In genomic region chr7:151688236-151688780, GRCh38 we compare ENCODE assay signal across 11 cellular contexts.
DNase-seq lines count a peak whose midpoint lies in the region; ATAC-seq and TF ChIP-seq lines count a peak whose summit lies in the region.
"Had no signal": no experiment of that assay in that cellular context is flagged by ENCODE, and none has a peak within 500 bp of the region (broad histone marks: within the 10 kb centered on the region; RNA-seq: fewer than 3 reads in every experiment).

No MANE protein-coding gene starts in this region.

- 93% methylated on average over 19 of the region's 19 CpGs for WGBS in mammary epithelial cell (ENCODE audit: low coverage, missing lambda C conversion rate)
- 78 to 81% methylated on average over 19 of the region's 19 CpGs for WGBS in lung, 2 donors
- 93 to 94% methylated on average over 19 of the region's 19 CpGs for WGBS in tibial nerve, 2 donors

- DNase-seq in mammary epithelial cell (no peak), lung (ENCODE audit: low spot score) (no peak), tibial nerve (ENCODE audit: low spot score in 2 of 2) (no peak), NCI-H2227 treated with DMSO at 0.1 percent for 48 hours (lab: John Stamatoyannopoulos, UW) (no peak), NCI-H2081 treated with DMSO at 0.1 percent for 48 hours (lab: John Stamatoyannopoulos, UW) (no peak)
- DNase-seq in stimulated activated CD8-positive, alpha-beta memory T cell treated with anti-CD3 and anti-CD28 coated beads, Interleukin-4, amount 100 ng/mL, for 48 hours, result no peak
- DNase-seq: activated CD4-positive, CD25-positive, alpha-beta regulatory T cell treated with anti-CD3 and anti-CD28 coated beads, Interleukin-2, amount 50 U/mL, for 72 hours; activated T-cell treated with anti-CD3 and anti-CD28 coated beads, Interleukin-2, amount 50 U/mL, for 1 hour; Karpas-422; NCI-H2029 had no signal

- H2AFZ ChIP-seq in Loucy (ENCODE audit: low read length), result no peak overlapping the region
- H2AFZ ChIP-seq in mammary epithelial cell (ENCODE audit: low read depth, low read length), result peak overlapping the region; percentile 75

- H3K4me1 ChIP-seq in Loucy (ENCODE audit: insufficient read depth, low read length, poor library complexity, severe bottlenecking) (peaks cover 11% of the 10 kb centered on the region), mammary epithelial cell (ENCODE audit: insufficient read depth, low read length) (peaks cover 33% of the 10 kb centered on the region), lung (ENCODE audit: control insufficient read depth in 2 of 2, insufficient read depth in 2 of 2, low read length in 2 of 2) (peaks cover 10 to 17% of the 10 kb centered on the region in 2 donors), tibial nerve (peaks cover 0 to 31% (median 2%) of the 10 kb centered on the region in 4 donors)

- dilution Hi-C loops in mammary epithelial cell (cut with HindIII; ENCODE audit: low sequenced_read_pairs), result no loop called here

- no peak for TF ChIP-seq CTCF in Loucy (conservative IDR thresholded peaks at IDR 0.05; ENCODE audit: low read length)
- no peak for TF ChIP-seq CTCF in mammary epithelial cell (conservative IDR thresholded peaks at IDR 0.05 in 1 of 2, IDR thresholded peaks at IDR 0.05 in 1 of 2; ENCODE audit: extremely low read depth in 1 of 2, insufficient read depth in 1 of 2, low read depth in 1 of 2, low read length in 2 of 2)
- no peak for TF ChIP-seq CTCF in lung (IDR thresholded peaks at IDR 0.05; ENCODE audit: control extremely low read depth, extremely low read depth)
- TF ChIP-seq CTCF in tibial nerve (IDR thresholded peaks at IDR 0.05), result no peak

- CTCF ChIA-PET in mammary epithelial cell (lab: Charles Lee; ENCODE audit: low non-redundant PET), result no interaction called here

- H3K36me3 ChIP-seq in Loucy (ENCODE audit: insufficient read depth, low read length), result no peaks in the 10 kb centered on the region
- H3K36me3 ChIP-seq in mammary epithelial cell (ENCODE audit: insufficient read depth, low read length), result no peaks in the 10 kb centered on the region
- H3K36me3 ChIP-seq in lung (ENCODE audit: control insufficient read depth in 2 of 2, insufficient read depth in 2 of 2, low read length in 2 of 2), result no peaks in the 10 kb centered on the region
- peaks cover 0 to 4% (median 0%) of the 10 kb centered on the region in 3 donors for H3K36me3 ChIP-seq in tibial nerve

- no TSS peak for BruUV-seq in mammary epithelial cell (replicated peaks; lab: Mats Ljungman, UMichigan)

- H3K79me2 ChIP-seq in Loucy (ENCODE audit: insufficient read depth, low read length) (no peaks in the 10 kb centered on the region), mammary epithelial cell (ENCODE audit: insufficient read depth, low read length) (no peaks in the 10 kb centered on the region)

- in situ Hi-C loops in mammary epithelial cell (cut with MboI; ENCODE audit: low sequenced_read_pairs in 2 of 2), result no loop called here

- no peak for TF ChIP-seq EP300 in tibial nerve (IDR thresholded peaks at IDR 0.05)

- TF ChIP-seq POLR2A in tibial nerve (IDR thresholded peaks at IDR 0.05), result no peak

- H3F3A ChIP-seq in Loucy (ENCODE audit: low read depth), result no peaks in the 10 kb centered on the region

- intact Hi-C loops in mammary epithelial cell (cut with micrococcal nuclease), result no loop called here

- no peak overlapping the region for H3K4me3 ChIP-seq in Loucy (ENCODE audit: low read length, poor library complexity, severe bottlenecking)
- H3K4me3 ChIP-seq in mammary epithelial cell (replicated peaks in 1 of 3; ENCODE audit: insufficient read depth in 1 of 3, low read depth in 2 of 3, low read length in 3 of 3), result no peak overlapping the region
- no peak overlapping the region for H3K4me3 ChIP-seq in lung
- H3K4me3 ChIP-seq in tibial nerve, result no peak overlapping the region

- H3K27ac ChIP-seq in mammary epithelial cell (ENCODE audit: insufficient read depth, low read depth, low read length), result peak overlapping the region; percentile 51
- peak overlapping the region; percentile 78 to 87 for H3K27ac ChIP-seq in lung (ENCODE audit: low read depth in 1 of 2, low read length in 1 of 2)
- peak overlapping the region in 3 of 4 donors; percentile 15 to 70 (median 60) for H3K27ac ChIP-seq in tibial nerve

- H3K9ac ChIP-seq in Loucy (ENCODE audit: low read depth, low read length, poor library complexity, severe bottlenecking) (peak overlapping the region; percentile 58), mammary epithelial cell (ENCODE audit: insufficient read depth, low read length) (no peak overlapping the region)

- H3K9me3 ChIP-seq in Loucy (ENCODE audit: insufficient read depth, low read depth, low read length) (no peaks in the 10 kb centered on the region), mammary epithelial cell (replicated peaks; ENCODE audit: insufficient read depth, low read length) (no peaks in the 10 kb centered on the region), lung (ENCODE audit: control insufficient read depth in 2 of 2, insufficient read depth in 1 of 2, low read length in 1 of 2) (no peaks in the 10 kb centered on the region), tibial nerve (no peaks in the 10 kb centered on the region)

- H3K9me2 ChIP-seq in Loucy (replicated peaks; ENCODE audit: low read depth, low read length), result no peaks in the 10 kb centered on the region

- H4K20me1 ChIP-seq in Loucy (ENCODE audit: insufficient read depth, low read length, poor library complexity, severe bottlenecking) (no peaks in the 10 kb centered on the region), mammary epithelial cell (ENCODE audit: insufficient read depth, low read length) (no peaks in the 10 kb centered on the region)

- no peak for ATAC-seq in lung (ENCODE audit: insufficient read depth, low FRiP score)

- H3K27me3 ChIP-seq in Loucy (ENCODE audit: insufficient read depth, low read length, poor library complexity, severe bottlenecking) (no peaks in the 10 kb centered on the region), mammary epithelial cell (ENCODE audit: insufficient read depth, low read length) (no peaks in the 10 kb centered on the region), lung (ENCODE audit: control insufficient read depth, insufficient read depth) (no peaks in the 10 kb centered on the region), tibial nerve (no peaks in the 10 kb centered on the region)

- H3K4me2 ChIP-seq in Loucy (ENCODE audit: low read depth, low read length, poor library complexity, severe bottlenecking), result no peak overlapping the region
- no peak overlapping the region for H3K4me2 ChIP-seq in mammary epithelial cell (ENCODE audit: insufficient read depth, low read depth, low read length)
